Comparison of ENCODE assay signal across 8 cellular contexts in genomic region chr5:109688999-109689739, GRCh38. TPM values are rescaled to one million over a fixed set of nuclear protein-coding genes. Genes with fewer than 3 reads are reported as not detected.
A peak's percentile ranks its signal among the peaks of the same experiment; 100 is the strongest.
DNase-seq lines count a peak whose midpoint lies in the region; ATAC-seq and TF ChIP-seq lines count a peak whose summit lies in the region.

No MANE protein-coding gene starts in this region.

- no peaks in the 10 kb centered on the region for H3K9me3 Mint-ChIP-seq in T-cell

- peak overlapping the region; percentile 88 to 93 for H3K27ac Mint-ChIP-seq in T-cell

- POLR2A ChIA-PET in T-cell (lab: Charles Lee), result interaction anchor here in 1 of 2 donors (0.6 to 1.2 kb wide), 3 partner anchors 133 to 1403 kb away, joined by 3 to 7 read pairs (median 4); partner anchors contain the start of genes PJA2 and WDR36

- peaks cover 35 to 36% (median 36%) of the 10 kb centered on the region in 3 donors for H3K4me1 Mint-ChIP-seq in T-cell

- DNase-seq in GM13977 (ENCODE audit: low spot score), result peak; percentile 92
- peak; percentile 59 for DNase-seq in NCI-H1436 treated with DMSO at 0.1 percent for 48 hours (lab: John Stamatoyannopoulos, UW)
- DNase-seq in T-cell, result peak; percentile 47 to 79 (median 70)
- peak; percentile 84 for DNase-seq in amniotic epithelial cell (ENCODE audit: low read depth)
- peak; percentile 89 for DNase-seq in left ventricle myocardium inferior
- DNase-seq in psoas muscle, result peak; percentile 88 to 93
- DNase-seq in uterus, result peak; percentile 82

- WGBS in psoas muscle, 3 donors, result 0 to 1% (median 1%) methylated on average over 33 to 68 of the region's 68 CpGs

- peak overlapping the region; percentile 98 for H3K27ac ChIP-seq in left ventricle myocardium inferior (replicated peaks)
- peak overlapping the region; percentile 95 for H3K27ac ChIP-seq in psoas muscle
- H3K27ac ChIP-seq in uterus, result peak overlapping the region; percentile 94 to 99

- peaks cover 37% of the 10 kb centered on the region for H3K4me1 ChIP-seq in left ventricle myocardium inferior
- H3K4me1 ChIP-seq in psoas muscle, result peaks cover 28% of the 10 kb centered on the region
- no peaks in the 10 kb centered on the region for H3K4me1 ChIP-seq in uterus

- TF ChIP-seq CTCF in GM13977 (IDR thresholded peaks at IDR 0.05; ENCODE audit: extremely low read depth, insufficient read depth, missing control alignments) (no peak), left ventricle myocardium inferior (IDR thresholded peaks at IDR 0.05; ENCODE audit: borderline replicate concordance) (no peak), psoas muscle (IDR thresholded peaks at IDR 0.05) (peak; percentile 11), uterus (IDR thresholded peaks at IDR 0.05) (peak in 3 of 4 experiments; percentile 6 to 21 (median 10))

- H3K4me3 Mint-ChIP-seq in T-cell, result peak overlapping the region; percentile 84 to 90 (median 85)

- H3K4me3 ChIP-seq in left ventricle myocardium inferior (peak overlapping the region; percentile 95), psoas muscle (peak overlapping the region; percentile 96), uterus (peak overlapping the region; percentile 72 to 85)

- in situ Hi-C loops in GM13977 (cut with MboI; ENCODE audit: low pct_unique_long_range_greater_than_20kb, low sequenced_read_pairs, unreplicated experiment), result loop anchor here (25.0 kb wide), 1 partner anchor 1002 kb away; no protein-coding TSS in a partner anchor

- intact Hi-C loops in left ventricle myocardium inferior (cut with micrococcal nuclease) (no loop called here), psoas muscle (cut with DNase I) (loop anchor here in 1 of 2 donors (10.0 kb wide), 1 partner anchor 156 kb away; no protein-coding TSS in a partner anchor), uterus (cut with DNase I; ENCODE audit: low total_unique reads) (no loop called here)

- CTCF ChIA-PET in T-cell (lab: Charles Lee), result interaction anchor here (0.7 to 2.8 kb wide), 7 partner anchors 9 to 937 kb away, joined by 3 to 11 read pairs (median 4); no protein-coding TSS in a partner anchor

- H3K36me3 ChIP-seq in left ventricle myocardium inferior (no peaks in the 10 kb centered on the region), psoas muscle (ENCODE audit: insufficient read depth in 1 of 2, low read depth in 1 of 2) (no peaks in the 10 kb centered on the region), uterus (no peaks in the 10 kb centered on the region)

- H3K27me3 ChIP-seq in left ventricle myocardium inferior (ENCODE audit: low read depth) (no peaks in the 10 kb centered on the region), psoas muscle (ENCODE audit: insufficient read depth in 3 of 3, low read length in 2 of 3) (no peaks in the 10 kb centered on the region), uterus (no peaks in the 10 kb centered on the region)

- no peaks in the 10 kb centered on the region for H3K27me3 Mint-ChIP-seq in T-cell

- no peaks in the 10 kb centered on the region for H3K36me3 Mint-ChIP-seq in T-cell

- ATAC-seq in HG02798 (IDR thresholded peaks at IDR 0.05; ENCODE audit: poor library complexity, unreplicated experiment), result peak; percentile 83
- peak; percentile 79 to 88 (median 81) for ATAC-seq in T-cell (replicated peaks in 1 of 4)
- ATAC-seq in psoas muscle, result peak; percentile 86 to 94 (median 92)

- H3K9me3 ChIP-seq in left ventricle myocardium inferior (replicated peaks) (peaks cover 11% of the 10 kb centered on the region), psoas muscle (no peaks in the 10 kb centered on the region), uterus (no peaks in the 10 kb centered on the region)

- TF ChIP-seq POLR2A in uterus (IDR thresholded peaks at IDR 0.05), result peak; percentile 91 to 95

RNA-seq across cellular contexts. Expression of gene MAN2A1, which starts 0.6 kb away (rescaled TPM):
- 10 to 100 TPM; 46.7 to 64.0 (median 50.4) TPM for total RNA-seq in T-cell
- 9.2 TPM for total RNA-seq in left ventricle myocardium inferior
- total RNA-seq in psoas muscle, result 10 to 100 TPM; 12.8 to 18.3 (median 15.7) TPM
- polyA plus RNA-seq in psoas muscle, result 10 to 100 TPM in 1 of 3 donors, 1 to 10 TPM in 2; 4.2 to 10.3 (median 7.1) TPM
- 100 to 1,000 TPM in 1 of 4 donors, 10 to 100 TPM in 3; 22.8 to 109 (median 40.6) TPM for total RNA-seq in uterus

Comparison
In these comparisons a context has a peak if more than half of its experiments do, and no peak if none do; other contexts are left out.
1. Peak in every context shown above with its lines: DNase-seq, ATAC-seq, H3K4me3 ChIP-seq and H3K27ac ChIP-seq.
2. CTCF ChIP-seq: peak in psoas muscle (single experiment) and uterus (3 of 4); none in GM13977 (single experiment) and left ventricle myocardium inferior (single experiment).